8 cellular contexts compared by ENCODE assay signal in genomic region chr1:215526147-215526845, GRCh38.
DNase-seq lines count a peak whose midpoint lies in the region; ATAC-seq and TF ChIP-seq lines count a peak whose summit lies in the region.

No MANE protein-coding gene starts in this region.

- TF ChIP-seq CTCF in GM13977 (IDR thresholded peaks at IDR 0.05; ENCODE audit: extremely low read depth, insufficient read depth, missing control alignments) (peak; percentile 62), astrocyte of the spinal cord (IDR thresholded peaks at IDR 0.05; ENCODE audit: low read depth, low read length) (peak; percentile 34)

- H3K4me3 ChIP-seq in astrocyte of the spinal cord (ENCODE audit: low read depth, low read length): no peak overlapping the region

- in situ Hi-C loops in GM13977 (cut with MboI; ENCODE audit: low pct_unique_long_range_greater_than_20kb, low sequenced_read_pairs, unreplicated experiment): loop anchor here (25.0 kb wide), 1 partner anchor 864 kb away; no protein-coding TSS in a partner anchor
- in situ Hi-C loops in astrocyte of the spinal cord (cut with HindIII; ENCODE audit: low sequenced_read_pairs): no loop called here

- ATAC-seq in HG03095 (IDR thresholded peaks at IDR 0.05; ENCODE audit: unreplicated experiment): peak; percentile 67
- no peak for ATAC-seq in HG02763 (IDR thresholded peaks at IDR 0.05; ENCODE audit: unreplicated experiment)

- DNase-seq in AG08395 (ENCODE audit: low spot score): peak; percentile 22
- peak; percentile 25 for DNase-seq in GM13977 (ENCODE audit: low spot score)
- DNase-seq in NCI-H2196 treated with DMSO at 0.1 percent for 48 hours (lab: John Stamatoyannopoulos, UW; ENCODE audit: unreplicated experiment): peak; percentile 19
- DNase-seq in astrocyte of the spinal cord (ENCODE audit: low read depth, low spot score): peak; percentile 58
- peak; percentile 69 for DNase-seq in left kidney (ENCODE audit: low read depth, low spot score)
- DNase-seq in T1000 (lab: John Stamatoyannopoulos, UW): no peak
